Comparison of ENCODE assay signal across 8 cellular contexts in genomic region chr13:100088648-100089601, GRCh38. TPM values are rescaled to one million over a fixed set of nuclear protein-coding genes. Genes with fewer than 3 reads are reported as not detected.
DNase-seq lines count a peak whose midpoint lies in the region; ATAC-seq lines count a peak whose summit lies in the region.

Gene PCCA (plus strand): TSS chr13:100089093. CDS start chr13:100089121, 28 bp downstream.

- peak within 1 kb of the TSS; percentile 84 for H3K9ac ChIP-seq in endocrine pancreas (ENCODE audit: control insufficient read depth, insufficient read depth, low read length)

- H3K27ac ChIP-seq in CD4-positive, alpha-beta memory T cell (ENCODE audit: low read depth, low read length) = peak within 1 kb of the TSS; percentile 44

- H3K27me3 Mint-ChIP-seq in CD4-positive, alpha-beta memory T cell = no peaks in the 10 kb centered on the region
- no peaks in the 10 kb centered on the region for H3K27me3 Mint-ChIP-seq in activated CD8-positive, alpha-beta memory T cell treated with anti-CD3 and anti-CD28 coated beads, Interleukin-2, amount 10 ng/mL, durations not matched to agents 7 days and 5 days
- H3K27me3 Mint-ChIP-seq in memory B cell = no peaks in the 10 kb centered on the region

- ATAC-seq in GM19438 (IDR thresholded peaks at IDR 0.05; ENCODE audit: low read depth, unreplicated experiment) (peak; percentile 96), HG03571 (IDR thresholded peaks at IDR 0.05; ENCODE audit: unreplicated experiment) (peak; percentile 98), memory B cell (ENCODE audit: low read depth) (peak; percentile 81)
- ATAC-seq in activated CD8-positive, alpha-beta memory T cell treated with anti-CD3 and anti-CD28 coated beads, Interleukin-2, amount 10 ng/mL, durations not matched to agents 7 days and 5 days = peak; percentile 92

- H3K4me1 Mint-ChIP-seq in CD4-positive, alpha-beta memory T cell = peaks cover 14 to 28% (median 16%) of the 10 kb centered on the region in 4 donors
- peaks cover 25% of the 10 kb centered on the region for H3K4me1 Mint-ChIP-seq in activated CD8-positive, alpha-beta memory T cell treated with anti-CD3 and anti-CD28 coated beads, Interleukin-2, amount 10 ng/mL, durations not matched to agents 7 days and 5 days
- peaks cover 21% of the 10 kb centered on the region for H3K4me1 Mint-ChIP-seq in memory B cell

- no peaks in the 10 kb centered on the region for H3K9me3 Mint-ChIP-seq in CD4-positive, alpha-beta memory T cell
- H3K9me3 Mint-ChIP-seq in activated CD8-positive, alpha-beta memory T cell treated with anti-CD3 and anti-CD28 coated beads, Interleukin-2, amount 10 ng/mL, durations not matched to agents 7 days and 5 days (ENCODE audit: low read depth) = no peaks in the 10 kb centered on the region
- H3K9me3 Mint-ChIP-seq in memory B cell = no peaks in the 10 kb centered on the region

- peak within 1 kb of the TSS; percentile 28 to 96 (median 84) for H3K27ac Mint-ChIP-seq in CD4-positive, alpha-beta memory T cell
- H3K27ac Mint-ChIP-seq in activated CD8-positive, alpha-beta memory T cell treated with anti-CD3 and anti-CD28 coated beads, Interleukin-2, amount 10 ng/mL, durations not matched to agents 7 days and 5 days = peak within 1 kb of the TSS; percentile 87
- H3K27ac Mint-ChIP-seq in memory B cell = peak within 1 kb of the TSS; percentile 83

- POLR2A ChIA-PET in CD4-positive, alpha-beta memory T cell (lab: Charles Lee; ENCODE audit: partially characterized antibody) = interaction anchor here (1.0 to 1.2 kb wide), 3 partner anchors 113 to 432 kb away, joined by 3 to 4 read pairs (median 3); no protein-coding TSS in a partner anchor

- H3K36me3 ChIP-seq in CD4-positive, alpha-beta memory T cell (ENCODE audit: insufficient read depth, low read length) = no peaks in the 10 kb centered on the region
- H3K36me3 ChIP-seq in endocrine pancreas (ENCODE audit: control insufficient read depth, insufficient read depth, low read length) = no peaks in the 10 kb centered on the region

- H3K4me3 ChIP-seq in CD4-positive, alpha-beta memory T cell (ENCODE audit: low read length in 2 of 2) = peak within 1 kb of the TSS; percentile 66 to 81
- H3K4me3 ChIP-seq in endocrine pancreas (ENCODE audit: control insufficient read depth, insufficient read depth, low read length) = peak within 1 kb of the TSS; percentile 97

- intact Hi-C loops in CD4-positive, alpha-beta memory T cell (cut with micrococcal nuclease) = loop anchor here (2.0 kb wide), 1 partner anchor 432 kb away; no protein-coding TSS in a partner anchor

- no peaks in the 10 kb centered on the region for H3K9me3 ChIP-seq in CD4-positive, alpha-beta memory T cell (ENCODE audit: control insufficient read depth in 1 of 2, low read length in 2 of 2)
- no peaks in the 10 kb centered on the region for H3K9me3 ChIP-seq in endocrine pancreas (ENCODE audit: control insufficient read depth, low read length)

- peak; percentile 41 to 75 (median 50) for DNase-seq in CD4-positive, alpha-beta memory T cell
- peak; percentile 86 for DNase-seq in NOMO-1 treated with DMSO at 0.1 percent for 48 hours (lab: John Stamatoyannopoulos, UW; ENCODE audit: unreplicated experiment)
- peak; percentile 92 for DNase-seq in activated CD8-positive, alpha-beta memory T cell treated with anti-CD3 and anti-CD28 coated beads, Interleukin-2, amount 10 ng/mL, durations not matched to agents 7 days and 5 days
- DNase-seq in memory B cell (ENCODE audit: low spot score in 2 of 2) = peak; percentile 29 to 52
- peak; percentile 67 for DNase-seq in stimulated activated CD8-positive, alpha-beta memory T cell treated with anti-CD3 and anti-CD28 coated beads, Interleukin-12 subunit alpha, Interleukin-12 subunit beta, amount 100 ng/mL, for 1 hour (ENCODE audit: low read depth)

- peaks cover 4 to 5% of the 10 kb centered on the region in 2 donors for H3K36me3 Mint-ChIP-seq in CD4-positive, alpha-beta memory T cell
- peaks cover 3% of the 10 kb centered on the region for H3K36me3 Mint-ChIP-seq in activated CD8-positive, alpha-beta memory T cell treated with anti-CD3 and anti-CD28 coated beads, Interleukin-2, amount 10 ng/mL, durations not matched to agents 7 days and 5 days
- no peaks in the 10 kb centered on the region for H3K36me3 Mint-ChIP-seq in memory B cell

- CTCF ChIA-PET in CD4-positive, alpha-beta memory T cell (lab: Charles Lee; ENCODE audit: partially characterized antibody) = interaction anchor here (0.5 to 2.0 kb wide), 3 partner anchors 146 to 426 kb away, joined by 3 to 6 read pairs (median 3); no protein-coding TSS in a partner anchor
- CTCF ChIA-PET in activated CD8-positive, alpha-beta memory T cell treated with anti-CD3 and anti-CD28 coated beads, Interleukin-2, amount 10 ng/mL, durations not matched to agents 7 days and 5 days (lab: Charles Lee) = interaction anchor here (0.6 to 1.5 kb wide), 4 partner anchors 147 to 501 kb away, joined by 3 to 6 read pairs (median 3); no protein-coding TSS in a partner anchor

- peaks cover 28% of the 10 kb centered on the region for H3K4me1 ChIP-seq in CD4-positive, alpha-beta memory T cell (ENCODE audit: insufficient read depth, low read length)
- peaks cover 11% of the 10 kb centered on the region for H3K4me1 ChIP-seq in endocrine pancreas (ENCODE audit: control insufficient read depth, insufficient read depth, low read length)

- peak within 1 kb of the TSS; percentile 90 to 99 (median 98) for H3K4me3 Mint-ChIP-seq in CD4-positive, alpha-beta memory T cell
- peak within 1 kb of the TSS; percentile 99 for H3K4me3 Mint-ChIP-seq in activated CD8-positive, alpha-beta memory T cell treated with anti-CD3 and anti-CD28 coated beads, Interleukin-2, amount 10 ng/mL, durations not matched to agents 7 days and 5 days
- H3K4me3 Mint-ChIP-seq in memory B cell = peak within 1 kb of the TSS; percentile 93

- H3K27me3 ChIP-seq in CD4-positive, alpha-beta memory T cell (ENCODE audit: insufficient read depth, low read length) = no peaks in the 10 kb centered on the region
- H3K27me3 ChIP-seq in endocrine pancreas (ENCODE audit: control insufficient read depth, insufficient read depth, low read length) = no peaks in the 10 kb centered on the region

RNA-seq across cellular contexts. Expression of gene PCCA, which starts in this region (rescaled TPM):
- total RNA-seq in CD4-positive, alpha-beta memory T cell = 1 to 10 TPM; 8.7 to 9.7 TPM
- 1 to 10 TPM; 4.4 to 6.2 TPM for polyA plus RNA-seq in CD4-positive, alpha-beta memory T cell
- total RNA-seq in activated CD8-positive, alpha-beta memory T cell treated with anti-CD3 and anti-CD28 coated beads, Interleukin-2, amount 10 ng/mL, durations not matched to agents 7 days and 5 days = 10 to 100 TPM; 14.1 to 17.9 TPM

Comparison
In these comparisons a context has a peak if more than half of its experiments do, and no peak if none do; other contexts are left out.
1. Peak in every context shown above with its lines: DNase-seq, ATAC-seq, H3K4me3 ChIP-seq and H3K27ac ChIP-seq.
2. DNase-seq: peak in every context shown above with its lines; median percentile 92 in activated CD8-positive, alpha-beta memory T cell treated with anti-CD3 and anti-CD28 coated beads, Interleukin-2, amount 10 ng/mL, durations not matched to agents 7 days and 5 days; 86 in NOMO-1 treated with DMSO at 0.1 percent for 48 hours; 67 in stimulated activated CD8-positive, alpha-beta memory T cell treated with anti-CD3 and anti-CD28 coated beads, Interleukin-12 subunit alpha, Interleukin-12 subunit beta, amount 100 ng/mL, for 1 hour; 50 in CD4-positive, alpha-beta memory T cell; 40 in memory B cell.